1 cellular context compared by ENCODE assay signal in genomic region chr6:33933101-33933500, GRCh38.
TF ChIP-seq lines count a peak whose summit lies in the region.

No MANE protein-coding gene starts in this region.

TF ChIP-seq in SK-N-SH treated with all-trans-retinoic acid at 6 μM for 48 hours, 23 proteins besides CTCF, POLR2A, EP300 and RAD21 (continued from another document):
- TF ChIP-seq CSRNP3 (CRISPR knock-in tag; IDR thresholded peaks at IDR 0.05), result no peak
